17 cellular contexts compared by ENCODE assay signal in genomic region chr19:17322854-17323253, GRCh38. TPM values are rescaled to one million over a fixed set of nuclear protein-coding genes. Genes with fewer than 3 reads are reported as not detected.
DNase-seq lines count a peak whose midpoint lies in the region; ATAC-seq and TF ChIP-seq lines count a peak whose summit lies in the region.
"Had no signal": no experiment of that assay in that cellular context is flagged by ENCODE, and none has a peak within 500 bp of the region (broad histone marks: within the 10 kb centered on the region; RNA-seq: fewer than 3 reads in every experiment).

No MANE protein-coding gene starts in this region.

- no peak overlapping the region for H3K4me3 ChIP-seq in BLaER1 treated with 17β-estradiol and CSF1 and Interleukin-3, amounts not matched to agents 10 nM and 100 nM
- H3K4me3 ChIP-seq in Panc1 (ENCODE audit: low read depth in 2 of 2, low read length in 2 of 2) (no peak overlapping the region), dorsolateral prefrontal cortex (no peak overlapping the region), psoas muscle (no peak overlapping the region)

- peak overlapping the region; percentile 75 for H3K27ac Mint-ChIP-seq in neural crest cell (ENCODE audit: unreplicated experiment)
- H3K27ac Mint-ChIP-seq: memory B cell had no signal

- no peak for DNase-seq in Panc1 (ENCODE audit: low read depth, low spot score)
- DNase-seq in dorsolateral prefrontal cortex = peak in 2 of 10 donors; percentile 52 to 65
- no peak for DNase-seq in neural crest cell (ENCODE audit: low read depth, low spot score)
- DNase-seq in psoas muscle = no peak
- no peak for DNase-seq in RKO (ENCODE audit: low spot score)
- DNase-seq: activated CD4-positive, alpha-beta T cell treated with anti-CD3 and anti-CD28 coated beads for 1 hour; DND-41; effector CD4-positive, alpha-beta T cell; foreskin melanocyte; MM.1S; NCI-H2081 treated with DMSO at 0.1 percent for 48 hours; NCI-H82; stimulated activated CD4-positive, alpha-beta T cell treated with anti-CD3 and anti-CD28 coated beads, Interleukin-12 subunit alpha, Interleukin-12 subunit beta, amount 100 ng/mL, for 4 hours had no signal

- WGBS in psoas muscle, 3 donors = 62 to 76% (median 68%) methylated on average over 10 of the region's 10 CpGs

- peak overlapping the region in 5 of 11 experiments; percentile 24 to 68 (median 54); a peak in 5 of 22 replicates for H3K9ac ChIP-seq in BLaER1 treated with 17β-estradiol and CSF1 and Interleukin-3, amounts not matched to agents 10 nM and 100 nM

- in situ Hi-C loops in Panc1 (cut with HindIII; ENCODE audit: low pct_unique_long_range_greater_than_20kb, low sequenced_read_pairs) = no loop called here

- H3K4me1 ChIP-seq in BLaER1 treated with 17β-estradiol and CSF1 and Interleukin-3, amounts not matched to agents 10 nM and 100 nM = peaks cover 36 to 75% (median 58%) of the 10 kb centered on the region in 10 experiments
- H3K4me1 ChIP-seq in Panc1 (ENCODE audit: control insufficient read depth, insufficient read depth, low read length) (no peaks in the 10 kb centered on the region), psoas muscle (no peaks in the 10 kb centered on the region)

- TF ChIP-seq CTCF in Panc1 (IDR thresholded peaks at IDR 0.05) (no peak), dorsolateral prefrontal cortex (IDR thresholded peaks at IDR 0.05 in 54 of 56, conservative IDR thresholded peaks at IDR 0.05 in 2 of 56; ENCODE audit: low read depth in 1 of 56, partially characterized antibody in 56 of 56) (no peak), neural crest cell (conservative IDR thresholded peaks at IDR 0.05) (no peak), psoas muscle (IDR thresholded peaks at IDR 0.05) (no peak)

- H3K27me3 ChIP-seq in BLaER1 treated with 17β-estradiol and CSF1 and Interleukin-3, amounts not matched to agents 10 nM and 100 nM = peaks cover 0 to 7% (median 0%) of the 10 kb centered on the region in 11 experiments; a peak in 1 of 22 replicates
- no peaks in the 10 kb centered on the region for H3K27me3 ChIP-seq in Panc1 (ENCODE audit: control insufficient read depth, insufficient read depth, low read length)
- no peaks in the 10 kb centered on the region for H3K27me3 ChIP-seq in dorsolateral prefrontal cortex
- no peaks in the 10 kb centered on the region for H3K27me3 ChIP-seq in psoas muscle (ENCODE audit: insufficient read depth in 3 of 3, low read length in 2 of 3)

- H4K20me1 ChIP-seq in BLaER1 treated with 17β-estradiol and CSF1 and Interleukin-3, amounts not matched to agents 10 nM and 100 nM = peaks cover 0 to 81% (median 41%) of the 10 kb centered on the region in 11 experiments; a peak in 18 of 22 replicates

- no peaks in the 10 kb centered on the region for H3K9me3 Mint-ChIP-seq in neural crest cell
- H3K9me3 Mint-ChIP-seq: memory B cell had no signal

- peaks cover 4% of the 10 kb centered on the region for H3K4me1 Mint-ChIP-seq in neural crest cell

- no peaks in the 10 kb centered on the region for H3K9me3 ChIP-seq in BLaER1 treated with 17β-estradiol and CSF1 and Interleukin-3, amounts not matched to agents 10 nM and 100 nM (replicated peaks in 1 of 11)
- H3K9me3 ChIP-seq in Panc1 (ENCODE audit: control insufficient read depth, insufficient read depth, low read depth, low read length) = no peaks in the 10 kb centered on the region
- no peaks in the 10 kb centered on the region for H3K9me3 ChIP-seq in psoas muscle

- H3K36me3 ChIP-seq in BLaER1 treated with 17β-estradiol and CSF1 and Interleukin-3, amounts not matched to agents 10 nM and 100 nM = peaks cover 31 to 81% (median 50%) of the 10 kb centered on the region in 11 experiments
- H3K36me3 ChIP-seq in Panc1 (ENCODE audit: control insufficient read depth, insufficient read depth, low read length) (no peaks in the 10 kb centered on the region), psoas muscle (ENCODE audit: insufficient read depth in 1 of 2, low read depth in 1 of 2) (peaks cover 3 to 60% of the 10 kb centered on the region in 2 donors)

- H3K4me3 Mint-ChIP-seq in neural crest cell = peak overlapping the region; percentile 66
- H3K4me3 Mint-ChIP-seq: memory B cell had no signal

- no TSS peak for BruUV-seq in Panc1 (replicated peaks; lab: Mats Ljungman, UMichigan)

- peak overlapping the region; percentile 57 to 95 (median 90) for H3K4me2 ChIP-seq in BLaER1 treated with 17β-estradiol and CSF1 and Interleukin-3, amounts not matched to agents 10 nM and 100 nM

- POLR2A ChIA-PET in Panc1 (lab: Charles Lee) = no interaction called here

- peaks cover 4% of the 10 kb centered on the region for H3K27me3 Mint-ChIP-seq in neural crest cell (ENCODE audit: low read depth)
- H3K27me3 Mint-ChIP-seq: memory B cell had no signal

- peak overlapping the region in 2 of 11 experiments; percentile 47 to 54; a peak in 2 of 22 replicates for H3K27ac ChIP-seq in BLaER1 treated with 17β-estradiol and CSF1 and Interleukin-3, amounts not matched to agents 10 nM and 100 nM
- H3K27ac ChIP-seq in Panc1 (ENCODE audit: low read length) (no peak overlapping the region), dorsolateral prefrontal cortex (peak overlapping the region in 39 of 59 donors; percentile 10 to 85 (median 54)), psoas muscle (no peak overlapping the region)

- CTCF ChIA-PET in Panc1 (lab: Charles Lee) = no interaction called here

- intact Hi-C loops in Panc1 (cut with micrococcal nuclease; ENCODE audit: unreplicated experiment) = no loop called here
- intact Hi-C loops in dorsolateral prefrontal cortex (cut with DNase I) = no loop called here
- intact Hi-C loops in psoas muscle (cut with DNase I) = no loop called here

- ATAC-seq in Panc1 = peak; percentile 22; the same call in 1 of the 2 replicates
- no peak for ATAC-seq in HG03354 (IDR thresholded peaks at IDR 0.05; ENCODE audit: poor library complexity, severe bottlenecking, unreplicated experiment)
- no peak for ATAC-seq in psoas muscle
- ATAC-seq in GM21576 (IDR thresholded peaks at IDR 0.05; ENCODE audit: unreplicated experiment) = no peak

- peaks cover 2% of the 10 kb centered on the region for H3K36me3 Mint-ChIP-seq in neural crest cell (ENCODE audit: low read depth)

RNA-seq across cellular contexts. Expression of gene ANO8, which starts 11.8 kb away (rescaled TPM):
- 13.5 TPM for total RNA-seq in Panc1 (2021; ENCODE audit: unreplicated experiment)
- polyA plus RNA-seq in Panc1 (2012; ENCODE audit: insufficient read length) = 15.2 TPM
- 10 to 100 TPM; 26.1 to 65.6 (median 37.6) TPM for total RNA-seq in dorsolateral prefrontal cortex
- total RNA-seq in neural crest cell = 37.4 and 43.3 TPM in 2 replicates
- total RNA-seq in psoas muscle = 10 to 100 TPM; 11.8 to 14.3 (median 12.9) TPM
- 10 to 100 TPM in 1 of 3 donors, 1 to 10 TPM in 2; 1.5 to 13.0 (median 4.3) TPM for polyA plus RNA-seq in psoas muscle

RNA-seq across cellular contexts. Expression of gene DDA1, which starts 13.5 kb away (rescaled TPM):
- total RNA-seq in Panc1 (2021; ENCODE audit: unreplicated experiment) (56.0 TPM), dorsolateral prefrontal cortex (10 to 100 TPM; 33.9 to 94.0 (median 52.4) TPM), neural crest cell (44.9 and 49.9 TPM in 2 replicates), psoas muscle (10 to 100 TPM; 21.5 to 35.4 (median 27.9) TPM)
- polyA plus RNA-seq in Panc1 (2012; ENCODE audit: insufficient read length) = 84.8 TPM
- 10 to 100 TPM; 47.2 to 90.4 (median 75.0) TPM for polyA plus RNA-seq in psoas muscle

RNA-seq across cellular contexts. Expression of gene GTPBP3, which starts 14.5 kb away (rescaled TPM):
- 35.3 TPM for total RNA-seq in Panc1 (2021; ENCODE audit: unreplicated experiment)
- 33.2 TPM for polyA plus RNA-seq in Panc1 (2012; ENCODE audit: insufficient read length)
- 10 to 100 TPM; 11.7 to 35.1 (median 22.4) TPM for total RNA-seq in dorsolateral prefrontal cortex
- 57.8 TPM in 2 replicates for total RNA-seq in neural crest cell
- 10 to 100 TPM in 3 of 4 donors, 1 to 10 TPM in 1; 9.6 to 11.0 (median 10.5) TPM for total RNA-seq in psoas muscle
- polyA plus RNA-seq in psoas muscle = 10 to 100 TPM in 1 of 3 donors, 1 to 10 TPM in 2; 6.2 to 16.5 (median 8.8) TPM

RNA-seq across cellular contexts. Expression of gene MRPL34, which starts 17.2 kb away (rescaled TPM):
- total RNA-seq in Panc1 (2021; ENCODE audit: unreplicated experiment) (87.7 TPM), dorsolateral prefrontal cortex (10 to 100 TPM; 41.6 to 99.8 (median 67.2) TPM), neural crest cell (73.4 and 74.2 TPM in 2 replicates), psoas muscle (100 to 1,000 TPM; 105 to 217 (median 139) TPM)
- polyA plus RNA-seq in Panc1 (2012; ENCODE audit: insufficient read length) = 94.2 TPM
- polyA plus RNA-seq in psoas muscle = 100 to 1,000 TPM; 330 to 558 (median 365) TPM

RNA-seq across cellular contexts. Expression of gene ABHD8, which starts 19.6 kb away (rescaled TPM):
- total RNA-seq in Panc1 (2021; ENCODE audit: unreplicated experiment) (19.6 TPM), dorsolateral prefrontal cortex (100 to 1,000 TPM in 7 of 120 experiments, 10 to 100 TPM in 113; 22.5 to 113 (median 78.2) TPM), neural crest cell (8.1 and 8.5 TPM in 2 replicates), psoas muscle (10 to 100 TPM in 1 of 4 donors, 1 to 10 TPM in 3; 6.1 to 17.9 (median 7.6) TPM)
- 30.1 TPM for polyA plus RNA-seq in Panc1 (2012; ENCODE audit: insufficient read length)
- 10 to 100 TPM; 12.3 to 26.8 (median 15.0) TPM for polyA plus RNA-seq in psoas muscle

Comparison
In these comparisons a context has a peak if more than half of its experiments do, and no peak if none do; other contexts are left out.
1. H3K27ac ChIP-seq: peak in dorsolateral prefrontal cortex (39 of 59); none in Panc1 (single experiment) and psoas muscle (single experiment).